In genomic region chr3:149277338-149277813, GRCh38 we compare ENCODE assay signal across 8 cellular contexts. TPM values are rescaled to one million over a fixed set of nuclear protein-coding genes. Genes with fewer than 3 reads are reported as not detected.
DNase-seq lines count a peak whose midpoint lies in the region; ATAC-seq, FAIRE-seq and TF ChIP-seq lines count a peak whose summit lies in the region.

No MANE protein-coding gene starts in this region.

- H3K4me3 ChIP-seq in keratinocyte (ENCODE audit: control insufficient read depth in 2 of 3, extremely low read depth in 1 of 3, insufficient read depth in 2 of 3, low read depth in 1 of 3, low read length in 3 of 3) (no peak overlapping the region), uterus (no peak overlapping the region)

- H3K9me3 ChIP-seq in keratinocyte (ENCODE audit: control insufficient read depth, low read depth, low read length) (no peaks in the 10 kb centered on the region), uterus (no peaks in the 10 kb centered on the region)

- H2AFZ ChIP-seq in keratinocyte (ENCODE audit: control insufficient read depth, low read length): peak overlapping the region; percentile 53

- H3K36me3 ChIP-seq in keratinocyte (ENCODE audit: control insufficient read depth in 2 of 2, extremely low read depth in 1 of 2, insufficient read depth in 2 of 2, low read length in 2 of 2): no peaks in the 10 kb centered on the region
- no peaks in the 10 kb centered on the region for H3K36me3 ChIP-seq in uterus

- TF ChIP-seq POLR2A in uterus (IDR thresholded peaks at IDR 0.05): no peak

- H3K9ac ChIP-seq in keratinocyte (ENCODE audit: control insufficient read depth, extremely low read depth, insufficient read depth, low read length): no peak overlapping the region

- no peaks in the 10 kb centered on the region for H4K20me1 ChIP-seq in keratinocyte (ENCODE audit: control insufficient read depth, extremely low read depth, insufficient read depth, low read length)

- ATAC-seq in GM21786 (IDR thresholded peaks at IDR 0.05; ENCODE audit: unreplicated experiment): peak; percentile 74

- FAIRE-seq in keratinocyte (lab: Jason Lieb, UNC): peak; percentile 79

- H3K27ac ChIP-seq in VCaP (peak overlapping the region; percentile 81), keratinocyte (ENCODE audit: control insufficient read depth, insufficient read depth, low read length) (no peak overlapping the region), uterus (no peak overlapping the region)

- dilution Hi-C loops in keratinocyte (cut with MboI; ENCODE audit: extremely low pct_ligation_motif_present, low sequenced_read_pairs): no loop called here

- H3K4me1 ChIP-seq in keratinocyte (ENCODE audit: control insufficient read depth, extremely low read depth, insufficient read depth, low read length) (peaks cover 7% of the 10 kb centered on the region), uterus (no peaks in the 10 kb centered on the region)

- H3K79me2 ChIP-seq in keratinocyte (ENCODE audit: control insufficient read depth, insufficient read depth, low read length): no peaks in the 10 kb centered on the region

- peak; percentile 86 for DNase-seq in Daoy (ENCODE audit: low read depth)
- DNase-seq in LoVo (ENCODE audit: low spot score): peak; percentile 58
- DNase-seq in keratinocyte (ENCODE audit: low read depth, low spot score): no peak
- DNase-seq in uterus: no peak
- DNase-seq in nucleus accumbens (lab: John Stamatoyannopoulos, UW): no peak
- DNase-seq in DMS79 (lab: John Stamatoyannopoulos, UW): no peak

- H3K27me3 ChIP-seq in keratinocyte (ENCODE audit: control insufficient read depth, extremely low read depth, insufficient read depth, low read length): no peaks in the 10 kb centered on the region
- H3K27me3 ChIP-seq in uterus: no peaks in the 10 kb centered on the region

- intact Hi-C loops in uterus (cut with DNase I; ENCODE audit: low total_unique reads): loop anchor here (10.0 kb wide), 1 partner anchor 323 kb away; no protein-coding TSS in a partner anchor

- H3K4me2 ChIP-seq in keratinocyte (ENCODE audit: control insufficient read depth, extremely low read depth, insufficient read depth, low read depth, low read length): peak overlapping the region; percentile 50

- TF ChIP-seq CTCF in VCaP (conservative IDR thresholded peaks at IDR 0.05) (no peak), keratinocyte (optimal IDR thresholded peaks at IDR 0.05 in 1 of 3, IDR thresholded peaks at IDR 0.05 in 1 of 3, conservative IDR thresholded peaks at IDR 0.05 in 1 of 3; ENCODE audit: extremely low read depth in 1 of 3, insufficient read depth in 2 of 3, low read length in 3 of 3) (no peak), uterus (IDR thresholded peaks at IDR 0.05) (no peak)

- H3K9me1 ChIP-seq in keratinocyte (ENCODE audit: control insufficient read depth, extremely low read depth, insufficient read depth, low read length): no peaks in the 10 kb centered on the region

RNA-seq across cellular contexts. Expression of gene CP, which starts 55.7 kb away (rescaled TPM):
- total RNA-seq in Daoy (2014; rRNA removed; shearing (Covaris generic)): not detected in 2 replicates
- polyA plus RNA-seq in keratinocyte: 0.03 TPM in 1 of 3 replicates, not detected in the others
- polyA plus RNA-seq in keratinocyte (2011; ENCODE audit: low read depth): 0.40 TPM
- not detected in 2 replicates for polyA plus RNA-seq in keratinocyte (2011; cell fraction: cytosol; rRNA removed)
- polyA plus RNA-seq in keratinocyte (2011; cell fraction: nucleus; rRNA removed): not detected in 2 replicates
- polyA plus RNA-seq in keratinocyte (2012; ENCODE audit: low replicate concordance): 0.34 TPM in 1 of 2 replicates, not detected in the other
- not detected in 3 replicates for polyA minus RNA-seq in keratinocyte
- not detected for polyA minus RNA-seq in keratinocyte (2011; cell fraction: cytosol; rRNA and poly(A)+ RNA removed)
- 0.23 TPM in 1 of 2 replicates, not detected in the other for polyA minus RNA-seq in keratinocyte (2011; cell fraction: nucleus; rRNA and poly(A)+ RNA removed)
- total RNA-seq in uterus: 10 to 100 TPM in 1 of 4 donors, 1 to 10 TPM in 3; 2.2 to 13.3 (median 5.9) TPM

RNA-seq across cellular contexts. Expression of gene TM4SF18, which starts 56.1 kb away (rescaled TPM):
- total RNA-seq in Daoy (2014; rRNA removed; shearing (Covaris generic)): 0.23 TPM in 1 of 2 replicates, not detected in the other
- not detected in 3 replicates for polyA plus RNA-seq in keratinocyte
- not detected for polyA plus RNA-seq in keratinocyte (2011; ENCODE audit: low read depth)
- not detected in 2 replicates for polyA plus RNA-seq in keratinocyte (2011; cell fraction: cytosol; rRNA removed)
- polyA plus RNA-seq in keratinocyte (2011; cell fraction: nucleus; rRNA removed): not detected in 2 replicates
- polyA plus RNA-seq in keratinocyte (2012; ENCODE audit: low replicate concordance): not detected in 2 replicates
- polyA minus RNA-seq in keratinocyte: not detected in 3 replicates
- not detected for polyA minus RNA-seq in keratinocyte (2011; cell fraction: cytosol; rRNA and poly(A)+ RNA removed)
- polyA minus RNA-seq in keratinocyte (2011; cell fraction: nucleus; rRNA and poly(A)+ RNA removed): not detected in 2 replicates
- total RNA-seq in uterus: 10 to 100 TPM in 3 of 4 donors, 1 to 10 TPM in 1; 6.7 to 35.5 (median 14.6) TPM

Comparison
In these comparisons a context has a peak if more than half of its experiments do, and no peak if none do; other contexts are left out.
1. DNase-seq: peak in Daoy (single experiment) and LoVo (single experiment); none in keratinocyte (single experiment), uterus (0 of 2), nucleus accumbens (0 of 56) and DMS79 (single experiment).